In the genomic region with DNA sequence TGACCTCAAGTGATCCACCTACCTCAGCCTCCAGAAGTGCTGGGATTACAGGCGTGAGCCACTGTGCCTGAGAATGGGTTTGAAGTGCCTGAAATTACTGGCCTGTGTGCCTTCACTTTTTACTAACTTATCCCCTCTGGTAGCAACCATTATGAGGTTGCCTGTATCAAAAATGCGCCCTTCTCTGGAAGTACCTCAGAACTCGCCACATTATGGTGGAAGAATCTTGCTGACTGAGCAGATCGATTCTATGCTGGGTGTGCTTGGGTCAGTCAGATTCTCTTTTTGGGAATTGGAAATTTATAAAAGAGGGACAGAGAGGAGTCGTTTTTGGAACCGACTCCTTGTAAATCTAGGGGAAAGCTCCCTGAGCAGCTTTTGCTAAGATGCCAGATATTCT, we compare ENCODE assay signal across 29 cellular contexts. TPM values are rescaled to one million over a fixed set of nuclear protein-coding genes. Genes with fewer than 3 reads are reported as not detected.
A peak's percentile ranks its signal among the peaks of the same experiment; 100 is the strongest.
DNase-seq lines count a peak whose midpoint lies in the region; ATAC-seq, FAIRE-seq and TF ChIP-seq lines count a peak whose summit lies in the region.
"Had no signal": no experiment of that assay in that cellular context is flagged by ENCODE, and none has a peak within 500 bp of the region (broad histone marks: within the 10 kb centered on the region; RNA-seq: fewer than 3 reads in every experiment).

No MANE protein-coding gene starts in this region.

- 11% methylated on average over 6 of the region's 6 CpGs for WGBS in A549 (ENCODE audit: missing lambda C conversion rate)
- 80% methylated on average over 6 of the region's 6 CpGs for WGBS in esophagus muscularis mucosa

- H3K27me3 ChIP-seq in esophagus muscularis mucosa, result no peaks in the 10 kb centered on the region
- H3K27me3 ChIP-seq: BE2C, BLaER1 had no signal

- H3K27ac Mint-ChIP-seq in activated T-cell treated with anti-CD3 and anti-CD28 coated beads, Interleukin-2, amount 50 U/mL, for 72 hours, result peak overlapping the region; percentile 33
- H3K27ac Mint-ChIP-seq: CD14-positive monocyte; CD4-positive, alpha-beta memory T cell; CD4-positive, CD25-positive, alpha-beta regulatory T cell; CD8-positive, alpha-beta memory T cell had no signal

- no peak for TF ChIP-seq RAD21 in A549 (conservative IDR thresholded peaks at IDR 0.05 in 1 of 2, IDR thresholded peaks at IDR 0.05 in 1 of 2)

- TF ChIP-seq POLR2A in A549 (IDR thresholded peaks at IDR 0.05; ENCODE audit: low read length), result no peak
- TF ChIP-seq POLR2A in esophagus muscularis mucosa (IDR thresholded peaks at IDR 0.05; ENCODE audit: low read depth), result no peak

- no peak for FAIRE-seq in A549 (lab: Jason Lieb, UNC)
- FAIRE-seq: GM12878, GM12892, GM18507 had no signal

- H3K27me3 Mint-ChIP-seq in activated T-cell treated with anti-CD3 and anti-CD28 coated beads, Interleukin-2, amount 50 U/mL, for 72 hours (ENCODE audit: low read depth), result no peaks in the 10 kb centered on the region
- H3K27me3 Mint-ChIP-seq in activated T-cell treated with anti-CD3 and anti-CD28 coated beads, Interleukin-2, amount 50 U/mL, for 4 hours (ENCODE audit: low read depth), result no peaks in the 10 kb centered on the region
- H3K27me3 Mint-ChIP-seq: CD8-positive, alpha-beta memory T cell had no signal

- POLR2A ChIA-PET in A549 (lab: Yijun Ruan, JAX), result no interaction called here

- intact Hi-C loops in esophagus muscularis mucosa (cut with DNase I), result no loop called here

- H3K36me3 Mint-ChIP-seq in activated T-cell treated with anti-CD3 and anti-CD28 coated beads, Interleukin-2, amount 50 U/mL, for 72 hours (ENCODE audit: insufficient read depth in 2 of 2), result no peaks in the 10 kb centered on the region
- no peaks in the 10 kb centered on the region for H3K36me3 Mint-ChIP-seq in activated T-cell treated with anti-CD3 and anti-CD28 coated beads, Interleukin-2, amount 50 U/mL, for 4 hours (ENCODE audit: insufficient read depth)
- H3K36me3 Mint-ChIP-seq: CD14-positive monocyte; CD4-positive, alpha-beta memory T cell; CD4-positive, CD25-positive, alpha-beta regulatory T cell; CD8-positive, alpha-beta memory T cell had no signal

- no peak for TF ChIP-seq EP300 in A549 (IDR thresholded peaks at IDR 0.05)
- TF ChIP-seq EP300 in esophagus muscularis mucosa (IDR thresholded peaks at IDR 0.05), result no peak

- DNase-seq in activated T-cell treated with anti-CD3 and anti-CD28 coated beads, Interleukin-2, amount 50 U/mL, for 72 hours, result no peak
- DNase-seq in activated T-cell treated with anti-CD3 and anti-CD28 coated beads, Interleukin-2, amount 50 U/mL, for 4 hours, result no peak
- DNase-seq in A549 (ENCODE audit: low read depth in 1 of 2, low spot score in 1 of 2) (no peak), esophagus muscularis mucosa (ENCODE audit: extremely low spot score) (peak; percentile 64), coronary artery (ENCODE audit: low spot score) (no peak)
- DNase-seq: ACHN; BE2C; C1 segment of cervical spinal cord; CD4-positive, alpha-beta memory T cell; CD4-positive, CD25-positive, alpha-beta regulatory T cell; CD8-positive, alpha-beta memory T cell; COR-L47; DMS 273 treated with DMSO at 0.1 percent for 48 hours; DMS153; DMS53; DMS79; DND-41; EL; GDM1 had no signal

- H3K27ac ChIP-seq in A549 (no peak overlapping the region), esophagus muscularis mucosa (replicated peaks in 1 of 4) (no peak overlapping the region), coronary artery (no peak overlapping the region)
- H3K27ac ChIP-seq: 22Rv1, BLaER1 had no signal

- peaks cover 3% of the 10 kb centered on the region for H3K4me1 Mint-ChIP-seq in activated T-cell treated with anti-CD3 and anti-CD28 coated beads, Interleukin-2, amount 50 U/mL, for 72 hours (ENCODE audit: low read depth)
- no peaks in the 10 kb centered on the region for H3K4me1 Mint-ChIP-seq in activated T-cell treated with anti-CD3 and anti-CD28 coated beads, Interleukin-2, amount 50 U/mL, for 4 hours (ENCODE audit: low read depth)
- H3K4me1 Mint-ChIP-seq: CD14-positive monocyte; CD4-positive, CD25-positive, alpha-beta regulatory T cell; CD8-positive, alpha-beta memory T cell had no signal

- no peak for TF ChIP-seq CTCF in A549 (IDR thresholded peaks at IDR 0.05)
- TF ChIP-seq CTCF in esophagus muscularis mucosa (IDR thresholded peaks at IDR 0.05), result no peak
- no peak for TF ChIP-seq CTCF in coronary artery (IDR thresholded peaks at IDR 0.05)

- no peak overlapping the region for H3K4me3 Mint-ChIP-seq in activated T-cell treated with anti-CD3 and anti-CD28 coated beads, Interleukin-2, amount 50 U/mL, for 72 hours
- H3K4me3 Mint-ChIP-seq in activated T-cell treated with anti-CD3 and anti-CD28 coated beads, Interleukin-2, amount 50 U/mL, for 4 hours, result no peak overlapping the region
- H3K4me3 Mint-ChIP-seq: CD14-positive monocyte; CD4-positive, alpha-beta memory T cell; CD4-positive, CD25-positive, alpha-beta regulatory T cell; CD8-positive, alpha-beta memory T cell had no signal

- no peaks in the 10 kb centered on the region for H3K36me3 ChIP-seq in esophagus muscularis mucosa
- H3K36me3 ChIP-seq: BE2C, BLaER1 had no signal

- H3K9me3 Mint-ChIP-seq in activated T-cell treated with anti-CD3 and anti-CD28 coated beads, Interleukin-2, amount 50 U/mL, for 72 hours, result peaks cover 0 to 2% of the 10 kb centered on the region in 2 donors
- H3K9me3 Mint-ChIP-seq in activated T-cell treated with anti-CD3 and anti-CD28 coated beads, Interleukin-2, amount 50 U/mL, for 4 hours, result no peaks in the 10 kb centered on the region

- H3K4me1 ChIP-seq in A549, result no peaks in the 10 kb centered on the region
- peaks cover 0 to 26% (median 21%) of the 10 kb centered on the region in 4 donors for H3K4me1 ChIP-seq in esophagus muscularis mucosa
- H3K4me1 ChIP-seq: BE2C had no signal

- H3K4me3 ChIP-seq in A549 (no peak overlapping the region), esophagus muscularis mucosa (no peak overlapping the region), coronary artery (no peak overlapping the region)
- H3K4me3 ChIP-seq: BLaER1, GM12878 had no signal

- H3K9me3 ChIP-seq in A549 (no peaks in the 10 kb centered on the region), esophagus muscularis mucosa (no peaks in the 10 kb centered on the region)
- H3K9me3 ChIP-seq: BE2C, BLaER1 had no signal

- H3K4me2 ChIP-seq in A549, result no peak overlapping the region
- H3K4me2 ChIP-seq: BLaER1 had no signal

- CTCF ChIA-PET in A549 (lab: Yijun Ruan, JAX), result no interaction called here

- no peak for ATAC-seq in activated T-cell treated with anti-CD3 and anti-CD28 coated beads, Interleukin-2, amount 50 U/mL, for 72 hours (replicated peaks in 1 of 2)
- ATAC-seq in activated T-cell treated with anti-CD3 and anti-CD28 coated beads, Interleukin-2, amount 50 U/mL, for 4 hours, result no peak
- ATAC-seq in A549, result no peak
- ATAC-seq: GM12878 had no signal

TF ChIP-seq in A549, 52 proteins besides CTCF, POLR2A, EP300 and RAD21:
- TF ChIP-seq MAZ (IDR thresholded peaks at IDR 0.05; ENCODE audit: borderline replicate concordance, low read depth, low read length) (no peak), MAFK (IDR thresholded peaks at IDR 0.05; ENCODE audit: partially characterized antibody) (peak; percentile 47)

RNA-seq across cellular contexts. Expression of gene LHCGR, which starts 8.2 kb away (rescaled TPM):
- total RNA-seq in activated T-cell treated with anti-CD3 and anti-CD28 coated beads, Interleukin-2, amount 50 U/mL, for 72 hours, result not detected
- not detected for total RNA-seq in activated T-cell treated with anti-CD3 and anti-CD28 coated beads, Interleukin-2, amount 50 U/mL, for 4 hours
- polyA plus RNA-seq in A549 (2011; rRNA removed) (not detected in 2 replicates), A549 (2017; fragmentation: RNase III; extraction: RNeasy Plus Mini Kit Qiagen cat#74134 plus additional on column Dnase treatment) (not detected in 3 replicates)
- not detected in 2 replicates for polyA plus RNA-seq in A549 (2012; cell fraction: cytosol; rRNA removed)
- polyA plus RNA-seq in A549 (2012; cell fraction: nucleus; rRNA removed), result not detected in 2 replicates
- not detected in 2 replicates for polyA minus RNA-seq in A549 (2011; rRNA and poly(A)+ RNA removed)
- total RNA-seq in esophagus muscularis mucosa, result 1 to 10 TPM in 3 of 4 donors, under 1 TPM in 1; 0.65 to 4.6 (median 2.8) TPM
- total RNA-seq: A172; A673; CD4-positive, alpha-beta memory T cell; CD4-positive, CD25-positive, alpha-beta regulatory T cell; CD8-positive, alpha-beta memory T cell; Daoy; G401 had no signal
- polyA plus RNA-seq: CD14-positive monocyte; CD4-positive, alpha-beta memory T cell; CD4-positive, CD25-positive, alpha-beta regulatory T cell; CD8-positive, alpha-beta memory T cell had no signal
